Comparison of ENCODE assay signal across 8 cellular contexts in the genomic region with DNA sequence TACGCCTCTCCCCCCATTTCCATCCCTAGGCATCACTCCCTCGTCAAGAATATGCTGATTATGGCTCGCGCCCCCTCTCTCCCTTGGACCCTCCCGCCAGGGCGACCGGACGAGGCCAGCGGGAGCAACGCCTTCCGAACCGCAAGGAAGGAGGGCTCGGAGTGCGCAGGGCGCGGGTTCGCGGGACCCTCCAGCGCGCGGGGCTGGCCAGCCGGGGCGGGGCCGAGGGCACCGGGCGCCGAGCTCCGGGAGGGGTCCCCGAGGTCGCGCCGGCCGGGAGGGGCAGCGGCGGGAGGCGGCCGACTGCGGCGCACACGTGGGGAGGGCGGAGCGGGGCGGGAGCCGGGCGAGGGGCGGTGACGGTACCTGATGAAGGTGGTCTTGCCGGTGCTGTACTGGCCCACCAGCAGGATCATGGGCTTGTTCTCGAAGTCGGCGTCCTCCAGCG. TPM values are rescaled to one million over a fixed set of nuclear protein-coding genes. Genes with fewer than 3 reads are reported as not detected.
DNase-seq lines count a peak whose midpoint lies in the region; ATAC-seq and TF ChIP-seq lines count a peak whose summit lies in the region.

No MANE protein-coding gene starts in this region.

- peak overlapping the region; percentile 82 for H3K4me2 ChIP-seq in HCT116 (ENCODE audit: low read length)
- peak overlapping the region; percentile 90 for H3K4me2 ChIP-seq in OCI-LY3 (ENCODE audit: low read length)

- 0% methylated on average over 6 to 52 of the region's 52 CpGs for WGBS in endodermal cell (ENCODE audit: insufficient coverage in 1 of 2, insufficient read length in 1 of 2), 2 experiments

- H3K36me3 Mint-ChIP-seq in endodermal cell (ENCODE audit: low read depth), result no peaks in the 10 kb centered on the region
- peaks cover 0 to 2% (median 0%) of the 10 kb centered on the region in 3 donors for H3K36me3 Mint-ChIP-seq in naive thymus-derived CD8-positive, alpha-beta T cell

- peaks cover 2% of the 10 kb centered on the region for H3K27me3 Mint-ChIP-seq in endodermal cell (ENCODE audit: insufficient read depth)
- H3K27me3 Mint-ChIP-seq in naive thymus-derived CD8-positive, alpha-beta T cell, result peaks cover 3 to 26% (median 8%) of the 10 kb centered on the region in 5 donors

- RAD21 ChIA-PET in HCT116 (lab: Charles Lee; ENCODE audit: low non-redundant PET in 1 of 2, low total read pairs in 2 of 2, uncharacterized antibody in 2 of 2, unreplicated experiment in 2 of 2), result no interaction called here

- CTCF ChIA-PET in HCT116 (lab: Charles Lee), result interaction anchor here (1.0 to 2.3 kb wide), 11 partner anchors 10 to 506 kb away, joined by 3 to 12 read pairs (median 4); a partner anchor contains a TSS

- H3K4me3 ChIP-seq in HCT116 (replicated peaks in 1 of 2; ENCODE audit: low read depth in 1 of 2, low read length in 2 of 2) (peak overlapping the region; percentile 85 to 93), OCI-LY3 (ENCODE audit: low read length) (peak overlapping the region; percentile 94), endodermal cell (ENCODE audit: low read length) (peak overlapping the region; percentile 96)

- TF ChIP-seq CTCF in HCT116 (IDR thresholded peaks at IDR 0.05 in 2 of 3, conservative IDR thresholded peaks at IDR 0.05 in 1 of 3; ENCODE audit: borderline replicate concordance in 1 of 3, insufficient read depth in 1 of 3, low read depth in 2 of 3, low read length in 2 of 3), result no peak
- no peak for TF ChIP-seq CTCF in OCI-LY3 (IDR thresholded peaks at IDR 0.05; ENCODE audit: low read depth, low read length)
- TF ChIP-seq CTCF in endodermal cell (conservative IDR thresholded peaks at IDR 0.05), result no peak

- POLR2A ChIA-PET in HCT116 (lab: Charles Lee), result interaction anchor here (0.7 to 2.2 kb wide), 10 partner anchors 10 to 145 kb away, joined by 3 to 8 read pairs (median 4); no protein-coding TSS in a partner anchor
- POLR2A ChIA-PET in naive thymus-derived CD8-positive, alpha-beta T cell (lab: Charles Lee), result interaction anchor here (0.5 to 3.5 kb wide), 9 partner anchors 11 to 428 kb away, joined by 3 to 59 read pairs (median 4); a partner anchor contains a TSS

- H3K9me3 ChIP-seq in HCT116 (ENCODE audit: control insufficient read depth in 1 of 2, insufficient read depth in 1 of 2, low read depth in 1 of 2, low read length in 2 of 2), result no peaks in the 10 kb centered on the region
- H3K9me3 ChIP-seq in OCI-LY3 (ENCODE audit: insufficient read depth, low read length), result no peaks in the 10 kb centered on the region
- no peaks in the 10 kb centered on the region for H3K9me3 ChIP-seq in endodermal cell (ENCODE audit: control insufficient read depth, low read length)

- H3K79me2 ChIP-seq in HCT116 (ENCODE audit: insufficient read depth, low read length), result peaks cover 50% of the 10 kb centered on the region
- peaks cover 40% of the 10 kb centered on the region for H3K79me2 ChIP-seq in OCI-LY3 (ENCODE audit: low read length)

- peak overlapping the region; percentile 83 for H3K27ac Mint-ChIP-seq in endodermal cell
- H3K27ac Mint-ChIP-seq in naive thymus-derived CD8-positive, alpha-beta T cell, result peak overlapping the region; percentile 33 to 98 (median 96)

- H4K20me1 ChIP-seq in HCT116 (ENCODE audit: insufficient read depth) (peaks cover 15% of the 10 kb centered on the region; the same call in 1 of the 2 replicates), OCI-LY3 (ENCODE audit: insufficient read depth, low read length) (no peaks in the 10 kb centered on the region)

- H3K36me3 ChIP-seq in HCT116 (ENCODE audit: control insufficient read depth in 1 of 2, insufficient read depth in 2 of 2, low read length in 2 of 2) (no peaks in the 10 kb centered on the region), OCI-LY3 (replicated peaks; ENCODE audit: low read depth, low read length) (peaks cover 4% of the 10 kb centered on the region), endodermal cell (ENCODE audit: control insufficient read depth, insufficient read depth, low read length) (no peaks in the 10 kb centered on the region)

- ATAC-seq in HCT116, result peak; percentile 55
- ATAC-seq in naive thymus-derived CD8-positive, alpha-beta T cell, result no peak

- no peak overlapping the region for H2AFZ ChIP-seq in HCT116 (ENCODE audit: low read depth, low read length, poor library complexity, severe bottlenecking)
- peak overlapping the region; percentile 60; the same call in 1 of the 2 replicates for H2AFZ ChIP-seq in OCI-LY3 (ENCODE audit: low read depth, low read length)

- TF ChIP-seq POLR2A in HCT116 (IDR thresholded peaks at IDR 0.05; ENCODE audit: borderline replicate concordance, extremely low read depth, insufficient read depth, insufficient read length), result no peak

- H3K9ac ChIP-seq in HCT116 (ENCODE audit: low read length) (peak overlapping the region; percentile 93), OCI-LY3 (ENCODE audit: low read length) (peak overlapping the region; percentile 90), endodermal cell (ENCODE audit: extremely low read depth, low read length, poor library complexity, severe bottlenecking) (peak overlapping the region; percentile 52)

- H3K9me3 Mint-ChIP-seq in endodermal cell, result no peaks in the 10 kb centered on the region
- no peaks in the 10 kb centered on the region for H3K9me3 Mint-ChIP-seq in naive thymus-derived CD8-positive, alpha-beta T cell

- H3K27me3 ChIP-seq in HCT116 (ENCODE audit: insufficient read depth, low read length) (no peaks in the 10 kb centered on the region), OCI-LY3 (ENCODE audit: low read depth, low read length) (peaks cover 29% of the 10 kb centered on the region), endodermal cell (ENCODE audit: control insufficient read depth, insufficient read depth, low read length, poor library complexity, severe bottlenecking) (peaks cover 6% of the 10 kb centered on the region)

- intact Hi-C loops in HCT116 (cut with micrococcal nuclease), result loop anchor here (5.0 kb wide), 2 partner anchors 35 to 85 kb away; no protein-coding TSS in a partner anchor

- no TSS peak for BruUV-seq in HCT116 (replicated peaks; lab: Mats Ljungman, UMichigan)

- H3K4me3 Mint-ChIP-seq in endodermal cell, result peak overlapping the region; percentile 83
- H3K4me3 Mint-ChIP-seq in naive thymus-derived CD8-positive, alpha-beta T cell, result peak overlapping the region; percentile 87 to 96 (median 93)

- H3K4me1 Mint-ChIP-seq in endodermal cell, result peaks cover 24% of the 10 kb centered on the region
- H3K4me1 Mint-ChIP-seq in naive thymus-derived CD8-positive, alpha-beta T cell, result peaks cover 21 to 52% (median 45%) of the 10 kb centered on the region in 4 donors

- TF ChIP-seq RAD21 in HCT116 (IDR thresholded peaks at IDR 0.05; ENCODE audit: low read depth), result no peak

- H3K9me2 ChIP-seq in HCT116 (ENCODE audit: insufficient read depth), result no peaks in the 10 kb centered on the region

- H3K4me1 ChIP-seq in HCT116 (ENCODE audit: control insufficient read depth in 1 of 2, insufficient read depth in 2 of 2, low read length in 2 of 2) (peaks cover 21 to 39% of the 10 kb centered on the region in 2 experiments), OCI-LY3 (ENCODE audit: low read length) (peaks cover 44% of the 10 kb centered on the region), endodermal cell (ENCODE audit: control insufficient read depth, insufficient read depth, low read length) (no peaks in the 10 kb centered on the region)

- DNase-seq in NCI-H1105 (lab: John Stamatoyannopoulos, UW), result peak; percentile 15
- no peak for DNase-seq in NCI-H1105 treated with DMSO at 0.1 percent for 48 hours (lab: John Stamatoyannopoulos, UW)
- DNase-seq in HCT116 (ENCODE audit: low read depth, low spot score), result no peak
- peak; percentile 78 for DNase-seq in endodermal cell
- no peak for DNase-seq in naive thymus-derived CD8-positive, alpha-beta T cell
- DNase-seq in NCI-H510A (lab: John Stamatoyannopoulos, UW), result no peak
- DNase-seq in cortex of kidney (lab: John Stamatoyannopoulos, UW), result no peak

- H3K27ac ChIP-seq in HCT116 (ENCODE audit: low read depth, low read length) (peak overlapping the region; percentile 86), OCI-LY3 (ENCODE audit: low read length) (peak overlapping the region; percentile 92), endodermal cell (ENCODE audit: low read depth, low read length) (no peak overlapping the region)

TF ChIP-seq in HCT116, 20 proteins besides CTCF, POLR2A, EP300 and RAD21:
- TF ChIP-seq, protein P1, sequence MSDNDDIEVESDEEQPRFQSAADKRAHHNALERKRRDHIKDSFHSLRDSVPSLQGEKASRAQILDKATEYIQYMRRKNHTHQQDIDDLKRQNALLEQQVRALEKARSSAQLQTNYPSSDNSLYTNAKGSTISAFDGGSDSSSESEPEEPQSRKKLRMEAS (IDR thresholded peaks at IDR 0.05), result peak; percentile 43; the same call in 1 of the 2 replicates
- TF ChIP-seq EGR1 (IDR thresholded peaks at IDR 0.05; ENCODE audit: low read depth) (no peak), ZFX (IDR thresholded peaks at IDR 0.05) (0 out of 2 replicates have a peak, but pooled peaks have one; percentile 24)

RNA-seq across cellular contexts. Expression of a gene that starts 0.4 kb away (rescaled TPM):
- total RNA-seq in HCT116 (2021; ENCODE audit: unreplicated experiment) (28.0 TPM), endodermal cell (10 to 100 TPM; 16.9 to 17.3 TPM)
- polyA plus RNA-seq in HCT116 (2012), result 27.3 and 27.6 TPM in 2 replicates
- polyA plus RNA-seq in endodermal cell (2013, experiment 1 of 2), result 6.8 TPM
- 7.0 TPM for polyA plus RNA-seq in endodermal cell (2013, experiment 2 of 2)
- 10 to 100 TPM in 1 of 2 experiments, 1 to 10 TPM in 1; 9.1 to 10.4 TPM for total RNA-seq in naive thymus-derived CD8-positive, alpha-beta T cell
- 1 to 10 TPM; 5.2 to 7.6 (median 5.9) TPM for polyA plus RNA-seq in naive thymus-derived CD8-positive, alpha-beta T cell

RNA-seq across cellular contexts. Expression of a gene that starts 48.9 kb away (rescaled TPM):
- not detected for total RNA-seq in HCT116 (2021; ENCODE audit: unreplicated experiment)
- not detected in 2 replicates for polyA plus RNA-seq in HCT116 (2012)
- total RNA-seq in endodermal cell, result not detected
- not detected for polyA plus RNA-seq in endodermal cell (2013, experiment 1 of 2)
- not detected for polyA plus RNA-seq in endodermal cell (2013, experiment 2 of 2)
- not detected for total RNA-seq in naive thymus-derived CD8-positive, alpha-beta T cell
- not detected for polyA plus RNA-seq in naive thymus-derived CD8-positive, alpha-beta T cell

Comparison
In these comparisons a context has a peak if more than half of its experiments do, and no peak if none do; other contexts are left out.
1. DNase-seq: peak in NCI-H1105 (single experiment) and endodermal cell (single experiment); none in NCI-H1105 treated with DMSO at 0.1 percent for 48 hours (single experiment), HCT116 (single experiment), naive thymus-derived CD8-positive, alpha-beta T cell (0 of 10), NCI-H510A (single experiment) and cortex of kidney (single experiment).
2. Peak in every context shown above with its lines, with median percentiles within 50 percentile points of each other: H3K4me3 ChIP-seq and H3K9ac ChIP-seq.